Comparison of ENCODE assay signal across 1 cellular context in the genomic region with DNA sequence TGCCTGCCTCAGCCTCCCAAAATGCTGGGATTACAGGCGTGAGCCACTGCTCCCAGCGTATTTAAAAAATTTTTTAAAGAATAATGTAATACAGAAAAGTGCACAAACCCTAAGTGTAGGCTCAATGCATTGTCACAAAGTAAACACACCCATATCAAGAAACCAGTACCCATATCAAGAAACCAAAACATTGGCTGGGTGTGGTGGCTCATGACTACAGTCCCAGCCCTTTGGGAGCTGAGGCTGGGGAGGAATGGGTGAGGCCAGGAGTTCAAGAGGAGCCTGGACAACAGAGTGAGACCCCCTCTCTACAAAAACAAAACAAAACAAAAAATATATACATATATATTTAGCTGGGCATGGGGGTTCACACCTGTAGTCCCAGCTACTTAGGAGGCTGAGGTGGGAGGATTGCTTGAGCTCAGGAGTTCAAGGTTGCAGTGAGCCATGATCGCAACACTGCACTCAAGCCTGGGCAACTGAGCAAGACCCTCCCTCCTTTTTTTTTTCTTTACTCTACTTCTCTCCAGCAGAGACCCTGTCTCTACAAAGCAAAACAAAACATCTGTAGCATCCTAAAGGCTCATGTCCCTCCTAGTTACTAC.
TF ChIP-seq lines count a peak whose summit lies in the region.

No MANE protein-coding gene starts in this region.

TF ChIP-seq in HepG2, 621 proteins besides CTCF, POLR2A, EP300 and RAD21:
- TF ChIP-seq PRPF4 (IDR thresholded peaks at IDR 0.05; ENCODE audit: low read depth, low read length, poor library complexity, severe bottlenecking) (no peak), ZNF121 (CRISPR knock-in tag; IDR thresholded peaks at IDR 0.05) (peak; percentile 91)
TF ChIP-seq in HepG2: peak in this region for 1.
